8 cellular contexts compared by ENCODE assay signal in genomic region chr9:136138566-136138965, GRCh38. TPM values are rescaled to one million over a fixed set of nuclear protein-coding genes. Genes with fewer than 3 reads are reported as not detected.
DNase-seq lines count a peak whose midpoint lies in the region; ATAC-seq, FAIRE-seq and TF ChIP-seq lines count a peak whose summit lies in the region.

No MANE protein-coding gene starts in this region.

- no peak overlapping the region for H3K9ac ChIP-seq in PC-3 (ENCODE audit: low read length)
- no peak overlapping the region for H3K9ac ChIP-seq in endodermal cell (ENCODE audit: extremely low read depth, low read length, poor library complexity, severe bottlenecking)

- POLR2A ChIA-PET in PC-3 (lab: Charles Lee; ENCODE audit: unreplicated experiment): no interaction called here

- H3K27ac Mint-ChIP-seq in endodermal cell: peak overlapping the region; percentile 72

- no peak overlapping the region for H3K4me2 ChIP-seq in PC-3 (ENCODE audit: low read length)

- BruUV-seq in PC-3 (replicated peaks; lab: Mats Ljungman, UMichigan): no TSS peak

- intact Hi-C loops in PC-3 (cut with micrococcal nuclease): loop anchor here (5.0 kb wide), 1 partner anchor 144 kb away; no protein-coding TSS in a partner anchor

- FAIRE-seq in GM12891 (lab: Jason Lieb, UNC): peak; percentile 60

- no peaks in the 10 kb centered on the region for H3K9me3 Mint-ChIP-seq in endodermal cell

- ATAC-seq in PC-3 (no peak), HG02798 (IDR thresholded peaks at IDR 0.05; ENCODE audit: poor library complexity, unreplicated experiment) (no peak)
- no peak for ATAC-seq in stimulated activated naive CD8-positive, alpha-beta T cell treated with anti-CD3 and anti-CD28 coated beads, Interleukin-15, Interleukin-2, amounts not matched to agents 100 U/mL and 50 U/mL, for 24 hours

- peaks cover 16% of the 10 kb centered on the region for H3K27me3 Mint-ChIP-seq in endodermal cell (ENCODE audit: insufficient read depth)

- TF ChIP-seq CTCF in PC-3 (conservative IDR thresholded peaks at IDR 0.05; ENCODE audit: low read depth, low read length) (peak; percentile 61), endodermal cell (conservative IDR thresholded peaks at IDR 0.05) (peak; percentile 88)

- H3K27me3 ChIP-seq in PC-3 (ENCODE audit: low read length): no peaks in the 10 kb centered on the region
- H3K27me3 ChIP-seq in endodermal cell (ENCODE audit: control insufficient read depth, insufficient read depth, low read length, poor library complexity, severe bottlenecking): peaks cover 11% of the 10 kb centered on the region

- peaks cover 5% of the 10 kb centered on the region for H3K4me1 Mint-ChIP-seq in endodermal cell

- H3K36me3 ChIP-seq in PC-3 (ENCODE audit: low read depth, low read length): no peaks in the 10 kb centered on the region
- H3K36me3 ChIP-seq in endodermal cell (ENCODE audit: control insufficient read depth, insufficient read depth, low read length): no peaks in the 10 kb centered on the region

- CTCF ChIA-PET in PC-3 (lab: Charles Lee): no interaction called here

- no peak overlapping the region for H3K4me3 ChIP-seq in PC-3 (ENCODE audit: low read length)
- no peak overlapping the region for H3K4me3 ChIP-seq in endodermal cell (ENCODE audit: low read length)

- H3K9me2 ChIP-seq in PC-3 (replicated peaks; ENCODE audit: low read length): no peaks in the 10 kb centered on the region

- H3K4me3 Mint-ChIP-seq in endodermal cell: no peak overlapping the region

- H3K4me1 ChIP-seq in PC-3 (ENCODE audit: insufficient read depth, low read length) (no peaks in the 10 kb centered on the region), endodermal cell (ENCODE audit: control insufficient read depth, insufficient read depth, low read length) (no peaks in the 10 kb centered on the region)

- no peaks in the 10 kb centered on the region for H3K36me3 Mint-ChIP-seq in endodermal cell (ENCODE audit: low read depth)

- no peaks in the 10 kb centered on the region for H3K79me2 ChIP-seq in PC-3 (ENCODE audit: low read length)

- H3F3A ChIP-seq in PC-3 (ENCODE audit: low read length, unreplicated experiment): no peaks in the 10 kb centered on the region

- H3K9me3 ChIP-seq in PC-3 (ENCODE audit: low read length) (no peaks in the 10 kb centered on the region), endodermal cell (ENCODE audit: control insufficient read depth, low read length) (no peaks in the 10 kb centered on the region)

- H3K27ac ChIP-seq in PC-3 (ENCODE audit: low read length) (no peak overlapping the region), endodermal cell (ENCODE audit: low read depth, low read length) (no peak overlapping the region)

- DNase-seq in AML-193 (lab: John Stamatoyannopoulos, UW): peak; percentile 4 to 9
- peak; percentile 71 for DNase-seq in GM12891 (ENCODE audit: insufficient read length, low spot score)
- peak; percentile 58 for DNase-seq in PC-3
- DNase-seq in endodermal cell: peak; percentile 95
- DNase-seq in stimulated activated naive CD8-positive, alpha-beta T cell treated with anti-CD3 and anti-CD28 coated beads, Interleukin-15, Interleukin-2, amounts not matched to agents 100 U/mL and 50 U/mL, for 24 hours: peak; percentile 69
- no peak for DNase-seq in RKO (ENCODE audit: low spot score)
- DNase-seq in putamen (ENCODE audit: low spot score): no peak

- TF ChIP-seq POLR2A in GM12891 (IDR thresholded peaks at IDR 0.05; ENCODE audit: low read depth, low read length): no peak

- no peak overlapping the region for H2AFZ ChIP-seq in PC-3 (ENCODE audit: low read length)

- no peaks in the 10 kb centered on the region for H4K20me1 ChIP-seq in PC-3 (ENCODE audit: low read length)

- WGBS in endodermal cell (ENCODE audit: insufficient coverage in 1 of 2, insufficient read length in 1 of 2), 2 experiments: 30 to 34% methylated on average over 6 to 9 of the region's 9 CpGs

TF ChIP-seq in GM12891, 5 proteins besides CTCF, POLR2A, EP300 and RAD21:
- no peak for TF ChIP-seq PAX5 (IDR thresholded peaks at IDR 0.05; ENCODE audit: insufficient read depth, low read length, severe bottlenecking)

RNA-seq across cellular contexts. Expression of gene TMEM250, which starts 19.9 kb away (rescaled TPM):
- polyA plus RNA-seq in GM12891 (2012; ENCODE audit: low read depth, missing spikeins): 7.7 TPM
- total RNA-seq in PC-3 (2014; rRNA removed) (62.3 and 64.7 TPM in 2 replicates), endodermal cell (10 to 100 TPM; 56.4 to 58.4 TPM)
- 28.9 TPM for polyA plus RNA-seq in endodermal cell (2013, experiment 1 of 2)
- 28.8 TPM for polyA plus RNA-seq in endodermal cell (2013, experiment 2 of 2)

RNA-seq across cellular contexts. Expression of gene NACC2, which starts 43.5 kb away (rescaled TPM):
- 0.39 TPM for polyA plus RNA-seq in GM12891 (2012; ENCODE audit: low read depth, missing spikeins)
- total RNA-seq in PC-3 (2014; rRNA removed) (12.3 and 16.5 TPM in 2 replicates), endodermal cell (10 to 100 TPM; 12.4 to 16.7 TPM)
- 6.4 TPM for polyA plus RNA-seq in endodermal cell (2013, experiment 1 of 2)
- polyA plus RNA-seq in endodermal cell (2013, experiment 2 of 2): 6.8 TPM

Comparison
In these comparisons a context has a peak if more than half of its experiments do, and no peak if none do; other contexts are left out.
1. DNase-seq: peak in AML-193 (2 of 2), GM12891 (single experiment), PC-3 (single experiment), endodermal cell (single experiment) and stimulated activated naive CD8-positive, alpha-beta T cell treated with anti-CD3 and anti-CD28 coated beads, Interleukin-15, Interleukin-2, amounts not matched to agents 100 U/mL and 50 U/mL, for 24 hours (single experiment); none in RKO (single experiment) and putamen (single experiment).